1 cellular context compared by ENCODE assay signal in genomic region chr3:155412856-155413255, GRCh38.
TF ChIP-seq lines count a peak whose summit lies in the region.

No MANE protein-coding gene starts in this region.

TF ChIP-seq in GM23338, 12 proteins besides CTCF, POLR2A, EP300 and RAD21 (continued from another document):
- TF ChIP-seq, protein P1, sequence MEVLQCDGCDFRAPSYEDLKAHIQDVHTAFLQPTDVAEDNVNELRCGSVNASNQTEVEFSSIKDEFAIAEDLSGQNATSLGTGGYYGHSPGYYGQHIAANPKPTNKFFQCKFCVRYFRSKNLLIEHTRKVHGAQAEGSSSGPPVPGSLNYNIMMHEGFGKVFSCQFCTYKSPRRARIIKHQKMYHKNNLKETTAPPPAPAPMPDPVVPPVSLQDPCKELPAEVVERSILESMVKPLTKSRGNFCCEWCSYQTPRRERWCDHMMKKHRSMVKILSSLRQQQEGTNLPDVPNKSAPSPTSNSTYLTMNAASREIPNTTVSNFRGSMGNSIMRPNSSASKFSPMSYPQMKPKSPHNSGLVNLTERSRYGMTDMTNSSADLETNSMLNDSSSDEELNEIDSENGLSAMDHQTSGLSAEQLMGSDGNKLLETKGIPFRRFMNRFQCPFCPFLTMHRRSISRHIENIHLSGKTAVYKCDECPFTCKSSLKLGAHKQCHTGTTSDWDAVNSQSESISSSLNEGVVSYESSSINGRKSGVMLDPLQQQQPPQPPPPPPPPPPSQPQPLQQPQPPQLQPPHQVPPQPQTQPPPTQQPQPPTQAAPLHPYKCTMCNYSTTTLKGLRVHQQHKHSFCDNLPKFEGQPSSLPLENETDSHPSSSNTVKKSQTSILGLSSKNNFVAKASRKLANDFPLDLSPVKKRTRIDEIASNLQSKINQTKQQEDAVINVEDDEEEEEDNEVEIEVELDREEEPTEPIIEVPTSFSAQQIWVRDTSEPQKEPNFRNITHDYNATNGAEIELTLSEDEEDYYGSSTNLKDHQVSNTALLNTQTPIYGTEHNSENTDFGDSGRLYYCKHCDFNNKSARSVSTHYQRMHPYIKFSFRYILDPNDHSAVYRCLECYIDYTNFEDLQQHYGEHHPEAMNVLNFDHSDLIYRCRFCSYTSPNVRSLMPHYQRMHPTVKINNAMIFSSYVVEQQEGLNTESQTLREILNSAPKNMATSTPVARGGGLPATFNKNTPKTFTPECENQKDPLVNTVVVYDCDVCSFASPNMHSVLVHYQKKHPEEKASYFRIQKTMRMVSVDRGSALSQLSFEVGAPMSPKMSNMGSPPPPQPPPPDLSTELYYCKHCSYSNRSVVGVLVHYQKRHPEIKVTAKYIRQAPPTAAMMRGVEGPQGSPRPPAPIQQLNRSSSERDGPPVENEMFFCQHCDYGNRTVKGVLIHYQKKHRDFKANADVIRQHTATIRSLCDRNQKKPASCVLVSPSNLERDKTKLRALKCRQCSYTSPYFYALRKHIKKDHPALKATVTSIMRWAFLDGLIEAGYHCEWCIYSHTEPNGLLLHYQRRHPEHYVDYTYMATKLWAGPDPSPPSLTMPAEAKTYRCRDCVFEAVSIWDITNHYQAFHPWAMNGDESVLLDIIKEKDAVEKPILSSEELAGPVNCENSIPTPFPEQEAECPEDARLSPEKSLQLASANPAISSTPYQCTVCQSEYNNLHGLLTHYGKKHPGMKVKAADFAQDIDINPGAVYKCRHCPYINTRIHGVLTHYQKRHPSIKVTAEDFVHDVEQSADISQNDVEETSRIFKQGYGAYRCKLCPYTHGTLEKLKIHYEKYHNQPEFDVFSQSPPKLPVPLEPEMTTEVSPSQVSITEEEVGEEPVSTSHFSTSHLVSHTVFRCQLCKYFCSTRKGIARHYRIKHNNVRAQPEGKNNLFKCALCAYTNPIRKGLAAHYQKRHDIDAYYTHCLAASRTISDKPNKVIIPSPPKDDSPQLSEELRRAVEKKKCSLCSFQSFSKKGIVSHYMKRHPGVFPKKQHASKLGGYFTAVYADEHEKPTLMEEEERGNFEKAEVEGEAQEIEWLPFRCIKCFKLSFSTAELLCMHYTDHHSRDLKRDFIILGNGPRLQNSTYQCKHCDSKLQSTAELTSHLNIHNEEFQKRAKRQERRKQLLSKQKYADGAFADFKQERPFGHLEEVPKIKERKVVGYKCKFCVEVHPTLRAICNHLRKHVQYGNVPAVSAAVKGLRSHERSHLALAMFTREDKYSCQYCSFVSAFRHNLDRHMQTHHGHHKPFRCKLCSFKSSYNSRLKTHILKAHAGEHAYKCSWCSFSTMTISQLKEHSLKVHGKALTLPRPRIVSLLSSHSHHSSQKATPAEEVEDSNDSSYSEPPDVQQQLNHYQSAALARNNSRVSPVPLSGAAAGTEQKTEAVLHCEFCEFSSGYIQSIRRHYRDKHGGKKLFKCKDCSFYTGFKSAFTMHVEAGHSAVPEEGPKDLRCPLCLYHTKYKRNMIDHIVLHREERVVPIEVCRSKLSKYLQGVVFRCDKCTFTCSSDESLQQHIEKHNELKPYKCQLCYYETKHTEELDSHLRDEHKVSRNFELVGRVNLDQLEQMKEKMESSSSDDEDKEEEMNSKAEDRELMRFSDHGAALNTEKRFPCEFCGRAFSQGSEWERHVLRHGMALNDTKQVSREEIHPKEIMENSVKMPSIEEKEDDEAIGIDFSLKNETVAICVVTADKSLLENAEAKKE (CRISPR knock-in tag; IDR thresholded peaks at IDR 0.05): no peak
- TF ChIP-seq ZNF331 (CRISPR knock-in tag; IDR thresholded peaks at IDR 0.05; ENCODE audit: low read depth): no peak
